8 cellular contexts compared by ENCODE assay signal in genomic region chr1:154220970-154221814, GRCh38. TPM values are rescaled to one million over a fixed set of nuclear protein-coding genes. Genes with fewer than 3 reads are reported as not detected.
DNase-seq lines count a peak whose midpoint lies in the region; ATAC-seq lines count a peak whose summit lies in the region.

No MANE protein-coding gene starts in this region.

- peak overlapping the region; percentile 99 for H3K4me3 ChIP-seq in GM23248
- peak overlapping the region; percentile 82 for H3K4me3 ChIP-seq in effector memory CD4-positive, alpha-beta T cell (ENCODE audit: insufficient read depth, low read depth, low read length, poor library complexity, severe bottlenecking)
- H3K4me3 ChIP-seq in mesodermal cell (ENCODE audit: extremely low read depth, insufficient read depth, low read length, poor library complexity, severe bottlenecking), result peak overlapping the region; percentile 91

- H3K36me3 ChIP-seq in GM23248 (ENCODE audit: low read depth), result peaks cover 18% of the 10 kb centered on the region
- H3K36me3 ChIP-seq in effector memory CD4-positive, alpha-beta T cell (ENCODE audit: control insufficient read depth, insufficient read depth, low read length), result peaks cover 16% of the 10 kb centered on the region
- peaks cover 54% of the 10 kb centered on the region for H3K36me3 ChIP-seq in mesodermal cell (ENCODE audit: control insufficient read depth, insufficient read depth, low read length)

- H3K4me3 Mint-ChIP-seq in activated CD8-positive, alpha-beta T cell treated with anti-CD3 and anti-CD28 coated beads, Interleukin-2, amount 10 ng/mL, durations not matched to agents 7 days and 5 days, result peak overlapping the region; percentile 99

- peaks cover 95% of the 10 kb centered on the region for H3K79me2 ChIP-seq in GM23248 (ENCODE audit: insufficient read depth)

- H3K27ac Mint-ChIP-seq in activated CD8-positive, alpha-beta T cell treated with anti-CD3 and anti-CD28 coated beads, Interleukin-2, amount 10 ng/mL, durations not matched to agents 7 days and 5 days, result peak overlapping the region; percentile 98

- CTCF ChIA-PET in activated CD8-positive, alpha-beta T cell treated with anti-CD3 and anti-CD28 coated beads, Interleukin-2, amount 10 ng/mL, durations not matched to agents 7 days and 5 days (lab: Charles Lee), result interaction anchor here (0.6 to 2.6 kb wide), 6 partner anchors 22 to 124 kb away, joined by 3 to 12 read pairs (median 4); no protein-coding TSS in a partner anchor

- H3K9me3 ChIP-seq in GM23248 (ENCODE audit: low read depth) (no peaks in the 10 kb centered on the region), mesodermal cell (ENCODE audit: control insufficient read depth, low read length) (no peaks in the 10 kb centered on the region)
- H3K9me3 ChIP-seq in effector memory CD4-positive, alpha-beta T cell (ENCODE audit: control insufficient read depth, low read length), result no peaks in the 10 kb centered on the region

- WGBS in GM23248 (ENCODE audit: low coverage in 1 of 2, low lambda C conversion rate in 2 of 2, missing lambda C conversion rate in 2 of 2), 2 experiments, result 1% methylated on average over 17 to 59 of the region's 59 CpGs
- 0% methylated on average over 1 to 14 of the region's 59 CpGs for WGBS in mesodermal cell (ENCODE audit: insufficient coverage in 2 of 2), 2 experiments

- H3K9me3 Mint-ChIP-seq in activated CD8-positive, alpha-beta T cell treated with anti-CD3 and anti-CD28 coated beads, Interleukin-2, amount 10 ng/mL, durations not matched to agents 7 days and 5 days (ENCODE audit: insufficient read depth), result peaks cover 9% of the 10 kb centered on the region

- H3K27ac ChIP-seq in GM23248 (peak overlapping the region; percentile 98), mesodermal cell (ENCODE audit: low read depth, low read length, severe bottlenecking) (peak overlapping the region; percentile 86)
- H3K27ac ChIP-seq in effector memory CD4-positive, alpha-beta T cell (ENCODE audit: insufficient read depth, low read length, poor library complexity, severe bottlenecking), result peak overlapping the region; percentile 98

- H3K4me1 ChIP-seq in GM23248 (ENCODE audit: insufficient read depth) (peaks cover 39% of the 10 kb centered on the region), mesodermal cell (ENCODE audit: control insufficient read depth, insufficient read depth, low read length, poor library complexity, severe bottlenecking) (no peaks in the 10 kb centered on the region)
- H3K4me1 ChIP-seq in effector memory CD4-positive, alpha-beta T cell (ENCODE audit: control insufficient read depth, insufficient read depth, low read length, poor library complexity, severe bottlenecking), result peaks cover 26% of the 10 kb centered on the region

- POLR2A ChIA-PET in activated CD8-positive, alpha-beta T cell treated with anti-CD3 and anti-CD28 coated beads, Interleukin-2, amount 10 ng/mL, durations not matched to agents 7 days and 5 days (lab: Charles Lee), result interaction anchor here (0.5 to 2.6 kb wide), 15 partner anchors 9 to 564 kb away, joined by 3 to 18 read pairs (median 4); partner anchors contain the start of gene RPS27

- no peaks in the 10 kb centered on the region for H3K27me3 Mint-ChIP-seq in activated CD8-positive, alpha-beta T cell treated with anti-CD3 and anti-CD28 coated beads, Interleukin-2, amount 10 ng/mL, durations not matched to agents 7 days and 5 days (ENCODE audit: low read depth)

- no peaks in the 10 kb centered on the region for H3K27me3 ChIP-seq in GM23248 (replicated peaks; ENCODE audit: insufficient read depth)
- H3K27me3 ChIP-seq in effector memory CD4-positive, alpha-beta T cell (replicated peaks; ENCODE audit: control insufficient read depth, insufficient read depth, low read length, poor library complexity, severe bottlenecking), result no peaks in the 10 kb centered on the region

- H3F3A ChIP-seq in GM23248 (ENCODE audit: insufficient read depth), result peaks cover 33% of the 10 kb centered on the region

- peak; percentile 47 for ATAC-seq in activated CD8-positive, alpha-beta T cell treated with anti-CD3 and anti-CD28 coated beads, Interleukin-2, amount 10 ng/mL, durations not matched to agents 7 days and 5 days
- no peak for ATAC-seq in GM21390 (IDR thresholded peaks at IDR 0.05; ENCODE audit: unreplicated experiment)

- no peaks in the 10 kb centered on the region for H3K9me2 ChIP-seq in GM23248 (ENCODE audit: insufficient read depth)

- peaks cover 78% of the 10 kb centered on the region for H3K36me3 Mint-ChIP-seq in activated CD8-positive, alpha-beta T cell treated with anti-CD3 and anti-CD28 coated beads, Interleukin-2, amount 10 ng/mL, durations not matched to agents 7 days and 5 days (ENCODE audit: low read depth)

- DNase-seq in ELR (ENCODE audit: low read depth), result peak; percentile 60
- DNase-seq in GM23248, result peak; percentile 76
- DNase-seq in NCI-H1105 (lab: John Stamatoyannopoulos, UW), result peak; percentile 46
- peak; percentile 77 for DNase-seq in activated CD8-positive, alpha-beta T cell treated with anti-CD3 and anti-CD28 coated beads, Interleukin-2, amount 10 ng/mL, durations not matched to agents 7 days and 5 days
- DNase-seq in effector memory CD4-positive, alpha-beta T cell, result peak; percentile 64 to 71 (median 69)
- peak; percentile 64 to 70 for DNase-seq in stimulated activated CD8-positive, alpha-beta memory T cell treated with anti-CD3 and anti-CD28 coated beads, Interleukin-15, amount 100 ng/mL, for 4 hours (ENCODE audit: low read depth in 2 of 2)

- H3K4me2 ChIP-seq in GM23248 (ENCODE audit: unreplicated experiment), result peak overlapping the region; percentile 100

- H3K4me1 Mint-ChIP-seq in activated CD8-positive, alpha-beta T cell treated with anti-CD3 and anti-CD28 coated beads, Interleukin-2, amount 10 ng/mL, durations not matched to agents 7 days and 5 days (ENCODE audit: low read depth), result peaks cover 61% of the 10 kb centered on the region

- peaks cover 23% of the 10 kb centered on the region; the same call in 1 of the 2 replicates for H4K20me1 ChIP-seq in GM23248 (ENCODE audit: insufficient read depth)

- peak overlapping the region; percentile 28; the same call in 1 of the 2 replicates for H2AFZ ChIP-seq in GM23248

- peak overlapping the region; percentile 99 for H3K9ac ChIP-seq in GM23248

- in situ Hi-C loops in GM23248 (cut with MboI), result no loop called here

RNA-seq across cellular contexts. Expression of gene UBAP2L, which starts 0.4 kb away (rescaled TPM):
- 73.0 and 90.5 TPM in 2 replicates for total RNA-seq in GM23248 (2014; rRNA removed; shearing (Covaris generic))
- polyA plus RNA-seq in GM23248 (2016; fragmentation: Nextera tagmentation; extraction: Ambion mirVana), result 132 and 133 TPM in 2 replicates
- total RNA-seq in activated CD8-positive, alpha-beta T cell treated with anti-CD3 and anti-CD28 coated beads, Interleukin-2, amount 10 ng/mL, durations not matched to agents 7 days and 5 days, result 100 to 1,000 TPM; 176 to 179 TPM
- polyA plus RNA-seq in mesodermal cell (2013, experiment 1 of 2), result 151 TPM
- 131 TPM for polyA plus RNA-seq in mesodermal cell (2013, experiment 2 of 2)

RNA-seq across cellular contexts. Expression of gene CFAP141, which starts 15.1 kb away (rescaled TPM):
- not detected in 2 replicates for total RNA-seq in GM23248 (2014; rRNA removed; shearing (Covaris generic))
- polyA plus RNA-seq in GM23248 (2016; fragmentation: Nextera tagmentation; extraction: Ambion mirVana), result not detected in 2 replicates
- total RNA-seq in activated CD8-positive, alpha-beta T cell treated with anti-CD3 and anti-CD28 coated beads, Interleukin-2, amount 10 ng/mL, durations not matched to agents 7 days and 5 days, result not detected
- not detected for polyA plus RNA-seq in mesodermal cell (2013, experiment 1 of 2)
- not detected for polyA plus RNA-seq in mesodermal cell (2013, experiment 2 of 2)

RNA-seq across cellular contexts. Expression of gene TPM3, which starts 29.3 kb away (rescaled TPM):
- 578 and 599 TPM in 2 replicates for total RNA-seq in GM23248 (2014; rRNA removed; shearing (Covaris generic))
- 557 and 570 TPM in 2 replicates for polyA plus RNA-seq in GM23248 (2016; fragmentation: Nextera tagmentation; extraction: Ambion mirVana)
- total RNA-seq in activated CD8-positive, alpha-beta T cell treated with anti-CD3 and anti-CD28 coated beads, Interleukin-2, amount 10 ng/mL, durations not matched to agents 7 days and 5 days, result 100 to 1,000 TPM; 856 to 880 TPM
- 482 TPM for polyA plus RNA-seq in mesodermal cell (2013, experiment 1 of 2)
- 441 TPM for polyA plus RNA-seq in mesodermal cell (2013, experiment 2 of 2)

RNA-seq across cellular contexts. Expression of gene HAX1, which starts 51.2 kb away (rescaled TPM):
- total RNA-seq in GM23248 (2014; rRNA removed; shearing (Covaris generic)), result 142 and 169 TPM in 2 replicates
- polyA plus RNA-seq in GM23248 (2016; fragmentation: Nextera tagmentation; extraction: Ambion mirVana), result 172 and 178 TPM in 2 replicates
- total RNA-seq in activated CD8-positive, alpha-beta T cell treated with anti-CD3 and anti-CD28 coated beads, Interleukin-2, amount 10 ng/mL, durations not matched to agents 7 days and 5 days, result 100 to 1,000 TPM; 110 to 119 TPM
- 103 TPM for polyA plus RNA-seq in mesodermal cell (2013, experiment 1 of 2)
- polyA plus RNA-seq in mesodermal cell (2013, experiment 2 of 2), result 99.7 TPM
